24 cellular contexts compared by ENCODE assay signal in genomic region chr12:558595-558994, GRCh38.
DNase-seq lines count a peak whose midpoint lies in the region; ATAC-seq and TF ChIP-seq lines count a peak whose summit lies in the region.
"Had no signal": no experiment of that assay in that cellular context is flagged by ENCODE, and none has a peak within 500 bp of the region (broad histone marks: within the 10 kb centered on the region; RNA-seq: fewer than 3 reads in every experiment).

No MANE protein-coding gene starts in this region.

- H3K4me1 ChIP-seq in endodermal cell (ENCODE audit: control insufficient read depth, insufficient read depth, low read length), result no peaks in the 10 kb centered on the region
- peaks cover 4% of the 10 kb centered on the region for H3K4me1 ChIP-seq in osteoblast (ENCODE audit: insufficient read depth, low read length)

- no peak overlapping the region for H3K4me3 ChIP-seq in endodermal cell (ENCODE audit: low read length)
- no peak overlapping the region for H3K4me3 ChIP-seq in osteoblast (ENCODE audit: insufficient read depth, low read length)
- H3K4me3 ChIP-seq: GM23248, Peyer's patch had no signal

- intact Hi-C loops in activated CD8-positive, alpha-beta T cell treated with anti-CD3 and anti-CD28 coated beads for 36 hours (cut with micrococcal nuclease), result no loop called here

- H3K27ac Mint-ChIP-seq in activated CD8-positive, alpha-beta T cell treated with anti-CD3 and anti-CD28 coated beads, Interleukin-2, amount 10 ng/mL, durations not matched to agents 7 days and 5 days, result peak overlapping the region; percentile 61
- H3K27ac Mint-ChIP-seq in activated CD8-positive, alpha-beta T cell treated with anti-CD3 and anti-CD28 coated beads for 36 hours, result no peak overlapping the region
- H3K27ac Mint-ChIP-seq in endodermal cell, result peak overlapping the region; percentile 1

- POLR2A ChIA-PET in activated CD8-positive, alpha-beta T cell treated with anti-CD3 and anti-CD28 coated beads, Interleukin-2, amount 10 ng/mL, durations not matched to agents 7 days and 5 days (lab: Charles Lee), result interaction anchor here (0.7 kb wide), 1 partner anchor 141 kb away, joined by 3 read pairs; no protein-coding TSS in a partner anchor
- POLR2A ChIA-PET in activated CD8-positive, alpha-beta T cell treated with anti-CD3 and anti-CD28 coated beads for 36 hours (lab: Charles Lee), result interaction anchor here (0.6 kb wide), 1 partner anchor 320 kb away, joined by 3 read pairs; no protein-coding TSS in a partner anchor

- H3K27me3 Mint-ChIP-seq in activated CD8-positive, alpha-beta T cell treated with anti-CD3 and anti-CD28 coated beads, Interleukin-2, amount 10 ng/mL, durations not matched to agents 7 days and 5 days (ENCODE audit: low read depth), result no peaks in the 10 kb centered on the region
- H3K27me3 Mint-ChIP-seq in activated CD8-positive, alpha-beta T cell treated with anti-CD3 and anti-CD28 coated beads for 36 hours, result no peaks in the 10 kb centered on the region
- H3K27me3 Mint-ChIP-seq in endodermal cell (ENCODE audit: insufficient read depth), result no peaks in the 10 kb centered on the region
- H3K27me3 Mint-ChIP-seq: CD8-positive, alpha-beta memory T cell had no signal

- no peak for ATAC-seq in activated CD8-positive, alpha-beta T cell treated with anti-CD3 and anti-CD28 coated beads, Interleukin-2, amount 10 ng/mL, durations not matched to agents 7 days and 5 days
- no peak for ATAC-seq in activated CD8-positive, alpha-beta T cell treated with anti-CD3 and anti-CD28 coated beads for 36 hours

- H3K79me2 ChIP-seq in osteoblast (ENCODE audit: insufficient read depth, low read length), result no peaks in the 10 kb centered on the region

- H3K4me3 Mint-ChIP-seq in activated CD8-positive, alpha-beta T cell treated with anti-CD3 and anti-CD28 coated beads, Interleukin-2, amount 10 ng/mL, durations not matched to agents 7 days and 5 days, result no peak overlapping the region
- H3K4me3 Mint-ChIP-seq in activated CD8-positive, alpha-beta T cell treated with anti-CD3 and anti-CD28 coated beads for 36 hours, result no peak overlapping the region
- H3K4me3 Mint-ChIP-seq in endodermal cell, result no peak overlapping the region

- no peak overlapping the region for H2AFZ ChIP-seq in osteoblast (ENCODE audit: low read length)
- H2AFZ ChIP-seq: GM23248 had no signal

- CTCF ChIA-PET in activated CD8-positive, alpha-beta T cell treated with anti-CD3 and anti-CD28 coated beads, Interleukin-2, amount 10 ng/mL, durations not matched to agents 7 days and 5 days (lab: Charles Lee), result no interaction called here
- CTCF ChIA-PET in activated CD8-positive, alpha-beta T cell treated with anti-CD3 and anti-CD28 coated beads for 36 hours (lab: Charles Lee), result interaction anchor here (0.9 to 2.4 kb wide), 3 partner anchors 11 to 18 kb away, joined by 3 to 12 read pairs (median 8); no protein-coding TSS in a partner anchor

- WGBS in endodermal cell (ENCODE audit: insufficient coverage in 1 of 2, insufficient read length in 1 of 2), 2 experiments, result 96 to 100% methylated on average over 2 to 4 of the region's 4 CpGs

- H3K4me2 ChIP-seq in osteoblast (ENCODE audit: insufficient read depth, low read length), result no peak overlapping the region
- H3K4me2 ChIP-seq: KMS-11 had no signal

- H3K36me3 Mint-ChIP-seq in activated CD8-positive, alpha-beta T cell treated with anti-CD3 and anti-CD28 coated beads, Interleukin-2, amount 10 ng/mL, durations not matched to agents 7 days and 5 days (ENCODE audit: low read depth), result peaks cover 51% of the 10 kb centered on the region
- H3K36me3 Mint-ChIP-seq in activated CD8-positive, alpha-beta T cell treated with anti-CD3 and anti-CD28 coated beads for 36 hours (ENCODE audit: low read depth), result peaks cover 5% of the 10 kb centered on the region
- peaks cover 67% of the 10 kb centered on the region for H3K36me3 Mint-ChIP-seq in endodermal cell (ENCODE audit: low read depth)

- no peaks in the 10 kb centered on the region for H4K20me1 ChIP-seq in osteoblast (ENCODE audit: insufficient read depth, low read length)

- no peak for DNase-seq in activated CD8-positive, alpha-beta T cell treated with anti-CD3 and anti-CD28 coated beads, Interleukin-2, amount 10 ng/mL, durations not matched to agents 7 days and 5 days
- no peak for DNase-seq in activated CD8-positive, alpha-beta T cell treated with anti-CD3 and anti-CD28 coated beads for 36 hours
- DNase-seq in endodermal cell (no peak), osteoblast (ENCODE audit: insufficient read length, low spot score, missing footprints) (peak; percentile 76), HK-2 (ENCODE audit: unreplicated experiment) (no peak)
- DNase-seq in stimulated activated CD4-positive, alpha-beta T cell treated with anti-CD3 and anti-CD28 coated beads, Interleukin-15, amount 100 ng/mL, for 24 hours, result no peak
- no peak for DNase-seq in stimulated activated CD4-positive, alpha-beta T cell treated with anti-CD3 and anti-CD28 coated beads, Interleukin-4, amount 100 ng/mL, for 4 hours
- no peak for DNase-seq in activated CD8-positive, alpha-beta memory T cell treated with anti-CD3 and anti-CD28 coated beads, Interleukin-2, amount 50 U/mL, for 4 hours
- DNase-seq: ACHN; C1 segment of cervical spinal cord; Calu3; CD8-positive, alpha-beta memory T cell; DMS153; GM23248; H9; NCI-H1092 treated with DMSO at 0.1 percent for 48 hours; NCI-H1436 treated with DMSO at 0.1 percent for 48 hours; NCI-H2029 treated with DMSO at 0.1 percent for 48 hours; NCI-H345; NCI-H524; NCI-H82; Peyer's patch had no signal

- no peak overlapping the region for H3K9ac ChIP-seq in endodermal cell (ENCODE audit: extremely low read depth, low read length, poor library complexity, severe bottlenecking)
- H3K9ac ChIP-seq: GM23248, KMS-11 had no signal

- H3K4me1 Mint-ChIP-seq in activated CD8-positive, alpha-beta T cell treated with anti-CD3 and anti-CD28 coated beads, Interleukin-2, amount 10 ng/mL, durations not matched to agents 7 days and 5 days (ENCODE audit: low read depth), result peaks cover 63% of the 10 kb centered on the region
- H3K4me1 Mint-ChIP-seq in activated CD8-positive, alpha-beta T cell treated with anti-CD3 and anti-CD28 coated beads for 36 hours (ENCODE audit: low read depth), result peaks cover 35% of the 10 kb centered on the region
- H3K4me1 Mint-ChIP-seq in endodermal cell, result no peaks in the 10 kb centered on the region
- H3K4me1 Mint-ChIP-seq: H9 had no signal

- H3K27ac ChIP-seq in endodermal cell (ENCODE audit: low read depth, low read length), result no peak overlapping the region
- H3K27ac ChIP-seq in osteoblast (ENCODE audit: low read depth, low read length), result no peak overlapping the region
- H3K27ac ChIP-seq: 22Rv1, GM23248, KMS-11, Peyer's patch had no signal

- H3K9me3 Mint-ChIP-seq in activated CD8-positive, alpha-beta T cell treated with anti-CD3 and anti-CD28 coated beads, Interleukin-2, amount 10 ng/mL, durations not matched to agents 7 days and 5 days (ENCODE audit: insufficient read depth), result no peaks in the 10 kb centered on the region
- no peaks in the 10 kb centered on the region for H3K9me3 Mint-ChIP-seq in activated CD8-positive, alpha-beta T cell treated with anti-CD3 and anti-CD28 coated beads for 36 hours
- no peaks in the 10 kb centered on the region for H3K9me3 Mint-ChIP-seq in endodermal cell
- H3K9me3 Mint-ChIP-seq: CD8-positive, alpha-beta memory T cell; H9 had no signal

- no peak for TF ChIP-seq CTCF in activated CD8-positive, alpha-beta T cell treated with anti-CD3 and anti-CD28 coated beads for 36 hours (IDR thresholded peaks at IDR 0.05)
- TF ChIP-seq CTCF in endodermal cell (conservative IDR thresholded peaks at IDR 0.05) (no peak), osteoblast (IDR thresholded peaks at IDR 0.05; ENCODE audit: extremely low read depth, low read depth, low read length) (no peak)

- H3K36me3 ChIP-seq in endodermal cell (ENCODE audit: control insufficient read depth, insufficient read depth, low read length) (peaks cover 36% of the 10 kb centered on the region), osteoblast (ENCODE audit: insufficient read depth, low read length) (no peaks in the 10 kb centered on the region)
- H3K36me3 ChIP-seq: Peyer's patch had no signal

- no peaks in the 10 kb centered on the region for H3K9me3 ChIP-seq in endodermal cell (ENCODE audit: control insufficient read depth, low read length)
- H3K9me3 ChIP-seq in osteoblast (ENCODE audit: low read depth, low read length), result no peaks in the 10 kb centered on the region
- H3K9me3 ChIP-seq: Peyer's patch had no signal

- H3K27me3 ChIP-seq in endodermal cell (ENCODE audit: control insufficient read depth, insufficient read depth, low read length, poor library complexity, severe bottlenecking) (no peaks in the 10 kb centered on the region), osteoblast (ENCODE audit: insufficient read depth, low read length) (peaks cover 19% of the 10 kb centered on the region)
- H3K27me3 ChIP-seq: Peyer's patch had no signal
